Comparison of ENCODE assay signal across 8 cellular contexts in the genomic region with DNA sequence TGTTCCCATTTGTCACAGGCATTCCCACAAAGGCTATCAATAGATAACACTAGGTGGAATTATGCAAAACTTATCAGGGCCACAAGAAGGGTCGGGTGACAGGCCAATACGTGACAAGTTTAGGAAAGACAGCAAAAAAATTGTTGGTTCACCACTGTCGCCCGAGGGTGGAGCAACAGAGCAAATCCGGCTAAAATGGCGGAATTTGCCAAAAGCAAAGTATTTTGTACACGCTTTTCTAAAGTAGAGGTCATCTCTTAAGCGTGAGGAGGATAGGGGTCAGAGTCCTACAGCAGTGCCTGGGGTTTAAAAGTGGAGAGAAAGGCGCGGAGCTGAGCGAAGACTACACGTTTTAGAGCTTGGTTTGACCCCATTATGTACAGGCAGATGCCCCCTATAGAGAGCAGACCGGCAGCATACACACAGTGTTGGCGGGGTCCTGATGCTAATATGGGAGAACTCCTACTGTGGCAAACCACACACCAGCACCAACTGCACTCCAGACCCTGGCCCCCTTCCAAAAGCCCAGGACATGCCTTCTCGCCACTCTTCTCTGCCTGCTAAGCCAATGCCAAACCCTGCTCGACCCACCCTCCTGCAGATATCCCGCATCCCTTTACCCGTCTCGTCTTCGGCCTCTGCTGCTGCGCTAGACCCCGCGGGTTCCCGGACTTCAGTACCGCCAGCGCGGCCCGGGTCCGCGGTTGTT. TPM values are rescaled to one million over a fixed set of nuclear protein-coding genes. Genes with fewer than 3 reads are reported as not detected.
DNase-seq lines count a peak whose midpoint lies in the region; ATAC-seq and TF ChIP-seq lines count a peak whose summit lies in the region.

No MANE protein-coding gene starts in this region.

- H3K27ac ChIP-seq in coronary artery (no peak overlapping the region), lung (ENCODE audit: low read depth in 1 of 2, low read length in 1 of 2) (no peak overlapping the region), tibial artery (no peak overlapping the region)

- H3K36me3 ChIP-seq in lung (ENCODE audit: control insufficient read depth in 2 of 2, insufficient read depth in 2 of 2, low read length in 2 of 2) (peaks cover 2 to 6% of the 10 kb centered on the region in 2 donors), tibial artery (peaks cover 6 to 26% (median 16%) of the 10 kb centered on the region in 3 donors)

- intact Hi-C loops in tibial artery (cut with DNase I; ENCODE audit: low total_unique reads), result loop anchor here (5.0 kb wide), 1 partner anchor 49 kb away; the partner anchor contains the start of gene BBS7

- H3K27me3 ChIP-seq in lung (ENCODE audit: control insufficient read depth, insufficient read depth) (no peaks in the 10 kb centered on the region), tibial artery (no peaks in the 10 kb centered on the region)

- H3K9me3 ChIP-seq in lung (ENCODE audit: control insufficient read depth in 2 of 2, insufficient read depth in 1 of 2, low read length in 1 of 2), result no peaks in the 10 kb centered on the region
- no peaks in the 10 kb centered on the region for H3K9me3 ChIP-seq in tibial artery

- DNase-seq in activated CD4-positive, alpha-beta T cell treated with anti-CD3 and anti-CD28 coated beads for 48 hours, result peak; percentile 56
- no peak for DNase-seq in activated CD4-positive, alpha-beta T cell treated with anti-CD3 and anti-CD28 coated beads, Interleukin-2, amount 50 U/mL, for 4 hours
- DNase-seq in HPDE6-E6E7 (ENCODE audit: extremely low spot score), result peak; percentile 6
- DNase-seq in SK-N-DZ (ENCODE audit: low spot score), result peak; percentile 27
- DNase-seq in coronary artery (ENCODE audit: low spot score), result peak; percentile 71
- no peak for DNase-seq in lung (ENCODE audit: low spot score)
- DNase-seq in tibial artery, result peak; percentile 22 to 65

- H3K4me3 ChIP-seq in coronary artery (peak overlapping the region; percentile 73), lung (peak overlapping the region; percentile 65), tibial artery (peak overlapping the region; percentile 54 to 58)

- H3K4me1 ChIP-seq in lung (ENCODE audit: control insufficient read depth in 2 of 2, insufficient read depth in 2 of 2, low read length in 2 of 2), result no peaks in the 10 kb centered on the region
- H3K4me1 ChIP-seq in tibial artery, result peaks cover 0 to 14% (median 8%) of the 10 kb centered on the region in 4 donors

- TF ChIP-seq CTCF in coronary artery (IDR thresholded peaks at IDR 0.05), result no peak
- no peak for TF ChIP-seq CTCF in lung (IDR thresholded peaks at IDR 0.05; ENCODE audit: control extremely low read depth, extremely low read depth)
- no peak for TF ChIP-seq CTCF in tibial artery (IDR thresholded peaks at IDR 0.05)

- 0 to 2% methylated on average over 30 of the region's 30 CpGs for WGBS in lung, 2 donors

- peak; percentile 44 for ATAC-seq in GM21515 (IDR thresholded peaks at IDR 0.05; ENCODE audit: unreplicated experiment)
- no peak for ATAC-seq in lung (ENCODE audit: insufficient read depth, low FRiP score)

RNA-seq across cellular contexts. Expression of gene CCNA2, which starts 0.7 kb away (rescaled TPM):
- polyA plus RNA-seq in SK-N-DZ (2014; cell fraction: cytosol; rRNA removed), result 145 and 153 TPM in 2 replicates
- polyA plus RNA-seq in SK-N-DZ (2014; cell fraction: nucleus; rRNA removed), result 62.2 and 71.2 TPM in 2 replicates
- total RNA-seq in lung, result 1 to 10 TPM; 1.4 to 8.8 TPM
- polyA plus RNA-seq in lung, result 1 to 10 TPM; 1.5 to 2.0 TPM

RNA-seq across cellular contexts. Expression of gene EXOSC9, which starts 21.8 kb away (rescaled TPM):
- polyA plus RNA-seq in SK-N-DZ (2014; cell fraction: cytosol; rRNA removed), result 83.5 and 91.5 TPM in 2 replicates
- polyA plus RNA-seq in SK-N-DZ (2014; cell fraction: nucleus; rRNA removed), result 84.9 and 101 TPM in 2 replicates
- total RNA-seq in lung, result 10 to 100 TPM; 15.9 to 28.8 TPM
- 10 to 100 TPM; 21.8 to 30.9 TPM for polyA plus RNA-seq in lung

RNA-seq across cellular contexts. Expression of gene BBS7, which starts 47.3 kb away (rescaled TPM):
- 28.5 and 32.5 TPM in 2 replicates for polyA plus RNA-seq in SK-N-DZ (2014; cell fraction: cytosol; rRNA removed)
- 20.1 and 23.1 TPM in 2 replicates for polyA plus RNA-seq in SK-N-DZ (2014; cell fraction: nucleus; rRNA removed)
- total RNA-seq in lung, result 10 to 100 TPM; 12.5 to 22.1 TPM
- polyA plus RNA-seq in lung, result 1 to 10 TPM; 8.6 to 9.1 TPM

RNA-seq across cellular contexts. Expression of gene SMIM43, which starts 58.0 kb away (rescaled TPM):
- not detected in 2 replicates for polyA plus RNA-seq in SK-N-DZ (2014; cell fraction: cytosol; rRNA removed)
- not detected in 2 replicates for polyA plus RNA-seq in SK-N-DZ (2014; cell fraction: nucleus; rRNA removed)
- 10 to 100 TPM in 1 of 2 donors, under 1 TPM in 1; 0.15 to 18.2 TPM for total RNA-seq in lung
- under 1 TPM; 0.07 to 0.16 TPM for polyA plus RNA-seq in lung

Comparison
In these comparisons a context has a peak if more than half of its experiments do, and no peak if none do; other contexts are left out.
1. DNase-seq: peak in activated CD4-positive, alpha-beta T cell treated with anti-CD3 and anti-CD28 coated beads for 48 hours (single experiment), HPDE6-E6E7 (single experiment), SK-N-DZ (single experiment), coronary artery (single experiment) and tibial artery (2 of 2); none in activated CD4-positive, alpha-beta T cell treated with anti-CD3 and anti-CD28 coated beads, Interleukin-2, amount 50 U/mL, for 4 hours (0 of 2) and lung (single experiment).
2. Peak in every context shown above with its lines, with median percentiles within 50 percentile points of each other: H3K4me3 ChIP-seq.